Comparison of ENCODE assay signal across 14 cellular contexts in the genomic region with DNA sequence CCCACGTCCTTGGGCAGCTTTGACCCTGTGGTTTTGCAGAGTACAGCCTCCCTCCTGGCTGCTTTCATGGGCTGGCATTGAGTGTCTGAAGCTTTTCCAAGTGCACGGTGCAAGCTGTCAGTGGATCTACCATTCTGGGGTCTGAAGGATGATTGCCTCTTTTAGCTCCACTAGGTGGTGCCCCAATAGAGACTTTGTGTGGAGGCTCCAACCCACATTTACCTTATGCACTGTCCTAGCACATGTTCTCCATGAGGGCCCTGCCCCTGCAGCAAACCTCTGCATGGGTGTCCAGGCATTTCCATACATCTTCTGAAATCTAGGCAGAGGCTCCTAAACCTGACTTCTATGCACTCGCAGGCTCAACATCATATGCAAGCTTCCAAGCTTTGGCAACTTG.
DNase-seq lines count a peak whose midpoint lies in the region; ATAC-seq, FAIRE-seq and TF ChIP-seq lines count a peak whose summit lies in the region.
"Had no signal": no experiment of that assay in that cellular context is flagged by ENCODE, and none has a peak within 500 bp of the region (broad histone marks: within the 10 kb centered on the region; RNA-seq: fewer than 3 reads in every experiment).

No MANE protein-coding gene starts in this region.

- WGBS in heart right ventricle, 2 donors = 59% methylated on average over 3 of the region's 3 CpGs
- 33% methylated on average over 3 of the region's 3 CpGs for WGBS in GM12878 (ENCODE audit: insufficient coverage, insufficient replicate concordance, low lambda C conversion rate, missing lambda C conversion rate)
- WGBS in smooth muscle cell (ENCODE audit: low lambda C conversion rate) = 76% methylated on average over 3 of the region's 3 CpGs

- no peak overlapping the region for H3K4me3 ChIP-seq in cardiac muscle cell
- no peak overlapping the region for H3K4me3 ChIP-seq in heart right ventricle
- H3K4me3 ChIP-seq in GM12878 = no peak overlapping the region
- H3K4me3 ChIP-seq in smooth muscle cell = no peak overlapping the region

- peak; percentile 6 to 35 for DNase-seq in cardiac muscle cell (ENCODE audit: low read depth in 1 of 2, low spot score in 1 of 2)
- no peak for DNase-seq in heart right ventricle
- DNase-seq in NCI-H524 (lab: John Stamatoyannopoulos, UW) = peak; percentile 72 to 74
- no peak for DNase-seq in GM12878 (ENCODE audit: low read depth, low spot score)
- DNase-seq in smooth muscle cell (lab: John Stamatoyannopoulos, UW; ENCODE audit: unreplicated experiment) = no peak
- DNase-seq in T-cell = no peak
- no peak for DNase-seq in NCI-H128 (lab: John Stamatoyannopoulos, UW; ENCODE audit: unreplicated experiment)
- no peak for DNase-seq in NCI-H1694 treated with DMSO at 0.1 percent for 48 hours (lab: John Stamatoyannopoulos, UW)
- DNase-seq: activated CD4-positive, alpha-beta T cell treated with anti-CD3 and anti-CD28 coated beads, Interleukin-2, amount 50 U/mL, for 48 hours; activated gamma-delta T cell; dermis blood vessel endothelial cell had no signal

- SMC1A ChIA-PET in GM12878 (lab: Charles Lee; ENCODE audit: uncharacterized antibody, unreplicated experiment) = no interaction called here

- TF ChIP-seq RAD21 in GM12878 (IDR thresholded peaks at IDR 0.05; ENCODE audit: insufficient read depth, low read depth, low read length) = no peak

- no peaks in the 10 kb centered on the region for H3K36me3 Mint-ChIP-seq in T-cell
- H3K36me3 Mint-ChIP-seq: memory B cell had no signal

- intact Hi-C loops in heart right ventricle (cut with DNase I) = no loop called here
- intact Hi-C loops in GM12878 (cut with micrococcal nuclease; ENCODE audit: unreplicated experiment) = loop anchor here (10.0 kb wide), 1 partner anchor 332 kb away; no protein-coding TSS in a partner anchor

- H3K36me3 ChIP-seq in cardiac muscle cell = no peaks in the 10 kb centered on the region
- no peaks in the 10 kb centered on the region for H3K36me3 ChIP-seq in heart right ventricle
- H3K36me3 ChIP-seq in GM12878 (ENCODE audit: control insufficient read depth in 2 of 2, insufficient read depth in 2 of 2, low read length in 1 of 2) = no peaks in the 10 kb centered on the region
- H3K36me3 ChIP-seq in smooth muscle cell (ENCODE audit: low read depth) = no peaks in the 10 kb centered on the region

- H3K27ac Mint-ChIP-seq in T-cell = no peak overlapping the region
- H3K27ac Mint-ChIP-seq: B cell, memory B cell had no signal

- H4K20me1 ChIP-seq in GM12878 (ENCODE audit: control insufficient read depth, insufficient read depth) = no peaks in the 10 kb centered on the region
- H4K20me1 ChIP-seq in smooth muscle cell (ENCODE audit: low read depth) = no peaks in the 10 kb centered on the region

- RAD21 ChIA-PET in GM12878 (lab: Charles Lee; ENCODE audit: unreplicated experiment) = no interaction called here

- in situ Hi-C loops in GM12878 (cut with MboI) = no loop called here

- no peaks in the 10 kb centered on the region for H3F3A ChIP-seq in smooth muscle cell (ENCODE audit: low read depth)

- H3K27me3 Mint-ChIP-seq in T-cell = no peaks in the 10 kb centered on the region
- H3K27me3 Mint-ChIP-seq: B cell, memory B cell had no signal

- no peaks in the 10 kb centered on the region for H3K27me3 ChIP-seq in cardiac muscle cell
- no peaks in the 10 kb centered on the region for H3K27me3 ChIP-seq in heart right ventricle
- no peaks in the 10 kb centered on the region for H3K27me3 ChIP-seq in GM12878 (replicated peaks in 1 of 2; ENCODE audit: control insufficient read depth in 2 of 2, insufficient read depth in 2 of 2, low read length in 1 of 2)
- H3K27me3 ChIP-seq in smooth muscle cell (ENCODE audit: low read depth) = no peaks in the 10 kb centered on the region

- FAIRE-seq in GM12878 (lab: Jason Lieb, UNC) = no peak
- FAIRE-seq: GM19239 had no signal

- H3K9ac ChIP-seq in GM12878 (ENCODE audit: control insufficient read depth, insufficient read depth, low read length) = no peak overlapping the region
- no peak overlapping the region for H3K9ac ChIP-seq in smooth muscle cell (ENCODE audit: low read depth)

- POLR2A ChIA-PET in GM12878 (lab: Charles Lee) = no interaction called here
- POLR2A ChIA-PET in T-cell (lab: Charles Lee) = no interaction called here

- no peak for TF ChIP-seq POLR2A in GM12878 (IDR thresholded peaks at IDR 0.05; ENCODE audit: low read depth, low read length)

- no peaks in the 10 kb centered on the region for H3K4me1 Mint-ChIP-seq in T-cell
- H3K4me1 Mint-ChIP-seq: B cell, memory B cell had no signal

- H3K79me2 ChIP-seq in GM12878 (ENCODE audit: control insufficient read depth, insufficient read depth, low read length) (no peaks in the 10 kb centered on the region), smooth muscle cell (ENCODE audit: low read depth) (no peaks in the 10 kb centered on the region)

- H3K4me3 Mint-ChIP-seq in T-cell = no peak overlapping the region
- H3K4me3 Mint-ChIP-seq: B cell, memory B cell had no signal

- CTCF ChIA-PET in GM12878 (lab: Yijun Ruan, JAX) (interaction anchor here (1.5 kb wide), 1 partner anchor 331 kb away, joined by 6 read pairs; no protein-coding TSS in a partner anchor), T-cell (lab: Charles Lee) (no interaction called here)

- TF ChIP-seq CTCF in cardiac muscle cell (IDR thresholded peaks at IDR 0.05; ENCODE audit: low read depth, low read length) = peak; percentile 33
- no peak for TF ChIP-seq CTCF in heart right ventricle (IDR thresholded peaks at IDR 0.05)
- peak in 1 of 3 experiments; percentile 12; a peak in 1 of 6 replicates for TF ChIP-seq CTCF in GM12878 (IDR thresholded peaks at IDR 0.05 in 2 of 3, conservative IDR thresholded peaks at IDR 0.05 in 1 of 3; ENCODE audit: control insufficient read depth in 2 of 3, extremely low read depth in 1 of 3, insufficient read depth in 1 of 3, low read depth in 3 of 3, low read length in 3 of 3)
- TF ChIP-seq CTCF in smooth muscle cell (IDR thresholded peaks at IDR 0.05; ENCODE audit: borderline replicate concordance, insufficient read depth, poor library complexity, severe bottlenecking) = peak; percentile 9

- ATAC-seq in heart right ventricle = no peak
- ATAC-seq in GM12878 = peak; percentile 39; the same call in 1 of the 3 replicates
- ATAC-seq in T-cell (replicated peaks in 1 of 4) = no peak

- no TSS peak for BruUV-seq in GM12878 (replicated peaks; lab: Mats Ljungman, UMichigan)

- no peak overlapping the region for H2AFZ ChIP-seq in GM12878 (ENCODE audit: control insufficient read depth, low read depth, low read length)
- no peak overlapping the region for H2AFZ ChIP-seq in smooth muscle cell (ENCODE audit: low read depth)

- TF ChIP-seq EP300 in GM12878 (IDR thresholded peaks at IDR 0.05; ENCODE audit: borderline replicate concordance in 1 of 2, control insufficient read depth in 1 of 2, low read depth in 2 of 2, low read length in 2 of 2) = no peak

- H3K9me3 ChIP-seq in cardiac muscle cell (ENCODE audit: low read depth) (no peaks in the 10 kb centered on the region), heart right ventricle (peaks cover 0 to 22% (median 0%) of the 10 kb centered on the region in 11 donors), GM12878 (replicated peaks; ENCODE audit: control insufficient read depth, insufficient read depth, low read length) (no peaks in the 10 kb centered on the region), smooth muscle cell (replicated peaks; ENCODE audit: low read depth) (no peaks in the 10 kb centered on the region)

- H3K9me3 Mint-ChIP-seq in T-cell = peaks cover 18 to 31% (median 20%) of the 10 kb centered on the region in 3 donors

- H3K4me1 ChIP-seq in cardiac muscle cell (ENCODE audit: low read depth) (no peaks in the 10 kb centered on the region), heart right ventricle (no peaks in the 10 kb centered on the region), GM12878 (ENCODE audit: control insufficient read depth, insufficient read depth, low read length) (no peaks in the 10 kb centered on the region), smooth muscle cell (ENCODE audit: low read depth) (no peaks in the 10 kb centered on the region)

- H3K27ac ChIP-seq in cardiac muscle cell (no peak overlapping the region), heart right ventricle (no peak overlapping the region), GM12878 (ENCODE audit: control insufficient read depth, insufficient read depth) (no peak overlapping the region), smooth muscle cell (ENCODE audit: low read depth) (no peak overlapping the region)

- no peak overlapping the region for H3K4me2 ChIP-seq in GM12878 (ENCODE audit: control insufficient read depth, insufficient read depth)
- no peak overlapping the region for H3K4me2 ChIP-seq in smooth muscle cell

TF ChIP-seq in GM12878, 131 proteins besides CTCF, POLR2A, EP300 and RAD21 (continues in another document):
- TF ChIP-seq, protein P1, sequence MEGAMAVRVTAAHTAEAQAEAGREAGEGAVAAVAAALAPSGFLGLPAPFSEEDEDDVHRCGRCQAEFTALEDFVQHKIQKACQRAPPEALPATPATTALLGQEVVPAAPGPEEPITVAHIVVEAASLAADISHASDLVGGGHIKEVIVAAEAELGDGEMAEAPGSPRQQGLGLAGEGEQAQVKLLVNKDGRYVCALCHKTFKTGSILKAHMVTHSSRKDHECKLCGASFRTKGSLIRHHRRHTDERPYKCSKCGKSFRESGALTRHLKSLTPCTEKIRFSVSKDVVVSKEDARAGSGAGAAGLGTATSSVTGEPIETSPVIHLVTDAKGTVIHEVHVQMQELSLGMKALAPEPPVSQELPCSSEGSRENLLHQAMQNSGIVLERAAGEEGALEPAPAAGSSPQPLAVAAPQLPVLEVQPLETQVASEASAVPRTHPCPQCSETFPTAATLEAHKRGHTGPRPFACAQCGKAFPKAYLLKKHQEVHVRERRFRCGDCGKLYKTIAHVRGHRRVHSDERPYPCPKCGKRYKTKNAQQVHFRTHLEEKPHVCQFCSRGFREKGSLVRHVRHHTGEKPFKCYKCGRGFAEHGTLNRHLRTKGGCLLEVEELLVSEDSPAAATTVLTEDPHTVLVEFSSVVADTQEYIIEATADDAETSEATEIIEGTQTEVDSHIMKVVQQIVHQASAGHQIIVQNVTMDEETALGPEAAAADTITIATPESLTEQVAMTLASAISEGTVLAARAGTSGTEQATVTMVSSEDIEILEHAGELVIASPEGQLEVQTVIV (IDR thresholded peaks at IDR 0.05; ENCODE audit: borderline replicate concordance, partially characterized antibody) = no peak
- TF ChIP-seq RCOR1 (conservative IDR thresholded peaks at IDR 0.05; ENCODE audit: low read depth, low read length) = no peak
- TF ChIP-seq TBL1XR1 (IDR thresholded peaks at IDR 0.05; ENCODE audit: low read depth, low read length) = no peak
- no peak for TF ChIP-seq SIX5 (IDR thresholded peaks at IDR 0.05; ENCODE audit: low read depth, low read length, severe bottlenecking)
- no peak for TF ChIP-seq CHD4 (IDR thresholded peaks at IDR 0.05)
- TF ChIP-seq NFYA (IDR thresholded peaks at IDR 0.05; ENCODE audit: borderline replicate concordance, low read depth, low read length) = no peak

Comparison
In these comparisons a context has a peak if more than half of its experiments do, and no peak if none do; other contexts are left out.
1. DNase-seq: peak in cardiac muscle cell (2 of 2) and NCI-H524 (2 of 2); none in heart right ventricle (0 of 2), GM12878 (single experiment), smooth muscle cell (single experiment), T-cell (0 of 34), NCI-H128 (single experiment) and NCI-H1694 treated with DMSO at 0.1 percent for 48 hours (single experiment).
2. CTCF ChIP-seq: peak in cardiac muscle cell (single experiment) and smooth muscle cell (single experiment); none in heart right ventricle (0 of 9).